Comparison of ENCODE assay signal across 26 cellular contexts in the genomic region with DNA sequence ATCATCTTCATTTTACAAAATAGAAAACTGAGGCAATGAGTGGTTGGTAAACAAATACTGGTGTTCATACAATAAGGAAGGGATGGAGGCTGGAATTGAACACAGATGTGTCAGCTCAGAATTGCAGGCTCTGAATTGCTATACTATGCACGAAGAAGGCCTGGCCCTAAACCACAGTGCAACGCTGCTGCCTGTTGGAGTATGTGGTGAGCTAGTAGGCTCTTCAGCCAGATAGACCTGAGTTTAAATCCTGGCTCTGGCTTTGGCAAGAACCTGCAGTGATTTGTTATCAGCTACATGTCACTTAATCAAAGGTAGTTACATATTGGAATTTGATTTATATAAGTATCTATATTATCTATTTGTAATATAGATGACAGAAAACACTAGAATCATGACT.
A peak's percentile ranks its signal among the peaks of the same experiment; 100 is the strongest.
DNase-seq lines count a peak whose midpoint lies in the region; ATAC-seq and TF ChIP-seq lines count a peak whose summit lies in the region.
"Had no signal": no experiment of that assay in that cellular context is flagged by ENCODE, and none has a peak within 500 bp of the region (broad histone marks: within the 10 kb centered on the region; RNA-seq: fewer than 3 reads in every experiment).

No MANE protein-coding gene starts in this region.

- CTCF ChIA-PET in activated CD4-positive, alpha-beta T cell treated with anti-CD3 and anti-CD28 coated beads for 36 hours (lab: Charles Lee), result no interaction called here

- H3K4me1 Mint-ChIP-seq in activated CD4-positive, alpha-beta T cell treated with anti-CD3 and anti-CD28 coated beads for 36 hours, result no peaks in the 10 kb centered on the region
- H3K4me1 Mint-ChIP-seq in endothelial cell (ENCODE audit: unreplicated experiment), result peaks cover 2% of the 10 kb centered on the region
- H3K4me1 Mint-ChIP-seq: CD14-positive monocyte; CD8-positive, alpha-beta memory T cell; IgD-negative memory B cell; T-cell had no signal

- H3K4me3 Mint-ChIP-seq in activated CD4-positive, alpha-beta T cell treated with anti-CD3 and anti-CD28 coated beads for 36 hours, result no peak overlapping the region
- H3K4me3 Mint-ChIP-seq in endothelial cell (ENCODE audit: unreplicated experiment), result no peak overlapping the region
- H3K4me3 Mint-ChIP-seq: CD14-positive monocyte; CD8-positive, alpha-beta memory T cell; IgD-negative memory B cell; T-cell had no signal

- H3K36me3 Mint-ChIP-seq in activated CD4-positive, alpha-beta T cell treated with anti-CD3 and anti-CD28 coated beads for 36 hours (ENCODE audit: low read depth), result no peaks in the 10 kb centered on the region
- H3K36me3 Mint-ChIP-seq in endothelial cell (ENCODE audit: low read depth, unreplicated experiment), result no peaks in the 10 kb centered on the region
- H3K36me3 Mint-ChIP-seq: CD14-positive monocyte; CD8-positive, alpha-beta memory T cell; IgD-negative memory B cell; T-cell had no signal

- no peak for TF ChIP-seq CTCF in endothelial cell (IDR thresholded peaks at IDR 0.05; ENCODE audit: unreplicated experiment)

- no peak overlapping the region for H3K27ac Mint-ChIP-seq in activated CD4-positive, alpha-beta T cell treated with anti-CD3 and anti-CD28 coated beads for 36 hours
- H3K27ac Mint-ChIP-seq in endothelial cell (ENCODE audit: unreplicated experiment), result no peak overlapping the region
- H3K27ac Mint-ChIP-seq: CD14-positive monocyte; CD8-positive, alpha-beta memory T cell; IgD-negative memory B cell; T-cell had no signal

- no peak for ATAC-seq in activated CD4-positive, alpha-beta T cell treated with anti-CD3 and anti-CD28 coated beads for 36 hours
- no peak for ATAC-seq in GM19452 (IDR thresholded peaks at IDR 0.05; ENCODE audit: unreplicated experiment)
- ATAC-seq: PC-3, T-cell had no signal

- peak; percentile 22 for DNase-seq in NCI-H1092 treated with DMSO at 0.1 percent for 48 hours (lab: John Stamatoyannopoulos, UW)
- no peak for DNase-seq in NCI-H1092 (lab: John Stamatoyannopoulos, UW)
- peak; percentile 4 for DNase-seq in activated CD4-positive, alpha-beta T cell treated with anti-CD3 and anti-CD28 coated beads for 36 hours
- DNase-seq in activated CD4-positive, alpha-beta T cell treated with anti-CD3 and anti-CD28 coated beads, Interleukin-2, amount 50 U/mL, for 4 hours, result no peak
- peak; percentile 53 for DNase-seq in islet precursor cell
- DNase-seq in substantia nigra (lab: John Stamatoyannopoulos, UW), result no peak
- DNase-seq in endothelial cell (ENCODE audit: low spot score), result no peak
- DNase-seq: 8988T; ACHN; BE2C; CD8-positive, alpha-beta memory T cell; DMS 273 treated with DMSO at 0.1 percent for 48 hours; DND-41; MM.1S; NCI-H1417 treated with DMSO at 0.1 percent for 48 hours; NCI-H1694 treated with DMSO at 0.1 percent for 48 hours; NCI-H2081; NCI-H524 treated with DMSO at 0.1 percent for 48 hours; NK-92 treated with Interleukin-12 subunit alpha and Interleukin-12 subunit beta, amount 100 ng/mL, for 24 hours; PC-3; SJCRH30; T-cell had no signal

- intact Hi-C loops in activated CD4-positive, alpha-beta T cell treated with anti-CD3 and anti-CD28 coated beads for 36 hours (cut with DNase I, micrococcal nuclease), result no loop called here

- H3K9me3 Mint-ChIP-seq in activated CD4-positive, alpha-beta T cell treated with anti-CD3 and anti-CD28 coated beads for 36 hours (ENCODE audit: low read depth), result peaks cover 8% of the 10 kb centered on the region
- H3K9me3 Mint-ChIP-seq in endothelial cell (ENCODE audit: unreplicated experiment), result no peaks in the 10 kb centered on the region

- POLR2A ChIA-PET in activated CD4-positive, alpha-beta T cell treated with anti-CD3 and anti-CD28 coated beads for 36 hours (lab: Charles Lee), result no interaction called here

- H3K27me3 Mint-ChIP-seq in activated CD4-positive, alpha-beta T cell treated with anti-CD3 and anti-CD28 coated beads for 36 hours, result no peaks in the 10 kb centered on the region
- no peaks in the 10 kb centered on the region for H3K27me3 Mint-ChIP-seq in endothelial cell (ENCODE audit: unreplicated experiment)
- H3K27me3 Mint-ChIP-seq: CD8-positive, alpha-beta memory T cell; IgD-negative memory B cell; T-cell had no signal

- H3K27ac ChIP-seq in substantia nigra (ENCODE audit: low read depth, low read length, poor library complexity, severe bottlenecking), result no peak overlapping the region
- H3K27ac ChIP-seq: KMS-11, SJCRH30 had no signal

Comparison
In these comparisons a context has a peak if more than half of its experiments do, and no peak if none do; other contexts are left out.
1. DNase-seq: peak in NCI-H1092 treated with DMSO at 0.1 percent for 48 hours (single experiment), activated CD4-positive, alpha-beta T cell treated with anti-CD3 and anti-CD28 coated beads for 36 hours (single experiment) and islet precursor cell (single experiment); none in NCI-H1092 (single experiment), activated CD4-positive, alpha-beta T cell treated with anti-CD3 and anti-CD28 coated beads, Interleukin-2, amount 50 U/mL, for 4 hours (0 of 2), substantia nigra (0 of 49) and endothelial cell (single experiment).